In the genomic region with DNA sequence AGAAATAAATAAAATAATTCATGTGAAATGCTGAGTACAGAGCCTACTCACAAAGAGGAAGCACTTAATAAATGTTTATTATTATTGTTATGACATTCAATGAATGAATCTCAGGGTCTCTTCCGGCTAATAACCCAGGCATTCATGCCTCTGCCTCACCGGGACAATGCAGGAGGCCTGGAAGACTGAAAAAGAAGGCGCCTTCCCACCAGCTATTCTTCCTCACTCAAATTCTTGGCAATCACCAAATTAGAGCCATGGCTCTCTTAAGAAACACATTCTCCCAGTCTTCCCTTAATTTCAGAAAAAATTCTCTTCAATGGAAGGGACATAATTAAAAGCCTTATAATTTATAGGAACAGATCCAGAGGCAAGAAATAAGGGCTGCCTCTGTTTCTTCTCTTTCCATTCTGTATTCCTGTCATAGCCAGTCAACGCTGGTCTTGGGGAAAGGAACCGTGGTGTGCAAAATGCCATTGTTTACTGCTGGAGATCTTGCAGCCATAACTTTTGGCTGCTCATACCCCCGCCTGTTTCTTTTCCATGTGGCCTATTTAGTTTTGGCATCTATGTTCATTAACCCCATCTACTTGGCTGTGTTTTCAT, we compare ENCODE assay signal across 23 cellular contexts. TPM values are rescaled to one million over a fixed set of nuclear protein-coding genes. Genes with fewer than 3 reads are reported as not detected.
DNase-seq lines count a peak whose midpoint lies in the region; ATAC-seq and TF ChIP-seq lines count a peak whose summit lies in the region.
"Had no signal": no experiment of that assay in that cellular context is flagged by ENCODE, and none has a peak within 500 bp of the region (broad histone marks: within the 10 kb centered on the region; RNA-seq: fewer than 3 reads in every experiment).

No MANE protein-coding gene starts in this region.

- DNase-seq in cerebellar cortex (ENCODE audit: low spot score), result peak; percentile 41
- peak; percentile 27 for DNase-seq in fibroblast of villous mesenchyme (ENCODE audit: low read depth)
- peak; percentile 74 for DNase-seq in pons (ENCODE audit: low spot score)
- DNase-seq in KBM-7, result no peak
- DNase-seq: BE2C; CD8-positive, alpha-beta memory T cell; DMS 273 treated with DMSO at 0.1 percent for 48 hours; DMS79; H9; MG63; NCI-H2029; NCI-H446 treated with DMSO at 0.1 percent for 48 hours; NCI-H526; NCI-H82; NK-92 treated with Interleukin-12 subunit alpha and Interleukin-12 subunit beta, amount 100 ng/mL, for 24 hours; PC-9; RPMI8226; SHP77 had no signal

- H3K9ac ChIP-seq in stomach smooth muscle (ENCODE audit: low read length in 2 of 2), result no peak overlapping the region

- H3K36me3 ChIP-seq in stomach smooth muscle (ENCODE audit: control insufficient read depth in 2 of 2, insufficient read depth in 2 of 2, low read length in 2 of 2), result no peaks in the 10 kb centered on the region
- H3K36me3 ChIP-seq: BE2C, MG63 had no signal

- H3K4me1 ChIP-seq in stomach smooth muscle (ENCODE audit: control insufficient read depth, insufficient read depth, low read length), result peaks cover 17% of the 10 kb centered on the region
- H3K4me1 ChIP-seq: BE2C had no signal

- no peaks in the 10 kb centered on the region for H3K9me3 ChIP-seq in stomach smooth muscle (ENCODE audit: control insufficient read depth in 2 of 2, low read length in 2 of 2)
- H3K9me3 ChIP-seq: BE2C, MG63 had no signal

- ATAC-seq in GM18907 (IDR thresholded peaks at IDR 0.05; ENCODE audit: unreplicated experiment) (no peak), GM19035 (IDR thresholded peaks at IDR 0.05; ENCODE audit: unreplicated experiment) (no peak)
- ATAC-seq: GM23338, K562 had no signal

- no peak for TF ChIP-seq CTCF in fibroblast of villous mesenchyme (IDR thresholded peaks at IDR 0.05; ENCODE audit: insufficient read depth, low read depth, low read length)

- no peaks in the 10 kb centered on the region for H3K27me3 ChIP-seq in stomach smooth muscle (ENCODE audit: control insufficient read depth in 1 of 2, insufficient read depth in 2 of 2, low read length in 2 of 2)
- H3K27me3 ChIP-seq: BE2C, MG63 had no signal

- peak overlapping the region; percentile 60 for H3K27ac ChIP-seq in stomach smooth muscle (ENCODE audit: low read length)
- H3K27ac ChIP-seq: PC-9 had no signal

- H3K4me3 ChIP-seq in fibroblast of villous mesenchyme (ENCODE audit: low read depth, low read length), result no peak overlapping the region
- no peak overlapping the region for H3K4me3 ChIP-seq in stomach smooth muscle (ENCODE audit: low read length in 2 of 2)
- H3K4me3 ChIP-seq: GM23338, K562, MG63, PC-9 had no signal

- in situ Hi-C loops in KBM-7 (cut with MboI; ENCODE audit: low pct_unique_long_range_greater_than_20kb, low sequenced_read_pairs), result no loop called here

RNA-seq across cellular contexts. Expression of a gene that starts 32.8 kb away (rescaled TPM):
- 6.8 and 18.1 TPM in 2 replicates for total RNA-seq in fibroblast of villous mesenchyme
- total RNA-seq: CD8-positive, alpha-beta memory T cell; PC-9 had no signal
